In the genomic region with DNA sequence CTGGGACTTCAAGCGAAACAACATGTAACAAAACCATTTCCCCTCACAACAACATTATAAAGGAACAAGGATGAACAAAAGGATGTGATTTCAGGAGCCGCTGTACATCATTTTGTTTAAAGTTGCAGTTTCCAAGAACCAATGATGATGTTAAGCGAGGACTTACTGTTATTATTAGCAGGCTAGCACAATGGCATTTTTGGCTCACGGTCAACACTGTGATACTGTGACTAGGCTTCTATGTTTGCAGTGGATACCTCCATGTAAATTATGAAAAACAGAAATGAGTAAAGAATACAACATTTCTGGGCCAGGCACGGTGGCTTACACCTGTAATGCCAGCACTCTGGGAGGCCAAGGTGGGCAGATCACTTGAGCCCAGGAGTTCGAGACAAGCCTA, we compare ENCODE assay signal across 1 cellular context.
TF ChIP-seq lines count a peak whose summit lies in the region.

No MANE protein-coding gene starts in this region.

TF ChIP-seq in IMR-90, 13 proteins besides CTCF, POLR2A, EP300 and RAD21 (continued from another document):
- TF ChIP-seq USF2 (IDR thresholded peaks at IDR 0.05; ENCODE audit: low read depth, low read length) (no peak), BHLHE40 (IDR thresholded peaks at IDR 0.05; ENCODE audit: low read depth, low read length) (no peak), CEBPB (IDR thresholded peaks at IDR 0.05; ENCODE audit: low read depth, low read length) (no peak), NFE2L2 (IDR thresholded peaks at IDR 0.05; ENCODE audit: low read depth, low read length) (no peak), CHD1 (IDR thresholded peaks at IDR 0.05; ENCODE audit: low read depth, low read length) (no peak), MAFK (IDR thresholded peaks at IDR 0.05; ENCODE audit: low read depth, low read length) (no peak), MAZ (IDR thresholded peaks at IDR 0.05; ENCODE audit: borderline replicate concordance, low read depth, low read length) (no peak)
TF ChIP-seq in IMR-90: peak in this region for 0.
